In genomic region chr1:202348005-202348508, GRCh38 we compare ENCODE assay signal across 8 cellular contexts. TPM values are rescaled to one million over a fixed set of nuclear protein-coding genes. Genes with fewer than 3 reads are reported as not detected.
DNase-seq lines count a peak whose midpoint lies in the region; ATAC-seq and TF ChIP-seq lines count a peak whose summit lies in the region.

No MANE protein-coding gene starts in this region.

- no peaks in the 10 kb centered on the region for H3K36me3 Mint-ChIP-seq in nephron (ENCODE audit: low read depth)

- no peak for ATAC-seq in HG02588 (IDR thresholded peaks at IDR 0.05; ENCODE audit: unreplicated experiment)

- H3K27me3 Mint-ChIP-seq in nephron (ENCODE audit: low read depth), result no peaks in the 10 kb centered on the region

- peaks cover 26% of the 10 kb centered on the region for H3K4me1 Mint-ChIP-seq in nephron

- peak overlapping the region; percentile 81; the same call in 1 of the 2 replicates for H3K27ac ChIP-seq in C4-2B

- H3K36me3 ChIP-seq in adipocyte (ENCODE audit: control insufficient read depth, insufficient read depth, low read length, severe bottlenecking), result no peaks in the 10 kb centered on the region

- TF ChIP-seq CTCF in C4-2B (conservative IDR thresholded peaks at IDR 0.05) (no peak), nephron (IDR thresholded peaks at IDR 0.05; ENCODE audit: unreplicated experiment in 3 of 3) (no peak)

- no peaks in the 10 kb centered on the region for H3K9me3 Mint-ChIP-seq in nephron

- no peak overlapping the region for H3K9ac ChIP-seq in adipocyte (ENCODE audit: low read length)

- POLR2A ChIA-PET in HEK293T (lab: Yijun Ruan, JAX), result no interaction called here

- peaks cover 32% of the 10 kb centered on the region for H3K4me1 ChIP-seq in adipocyte (ENCODE audit: control insufficient read depth, insufficient read depth, low read length)

- DNase-seq in HEK293T (ENCODE audit: extremely low spot score) (no peak), adipocyte (ENCODE audit: low read depth) (no peak), ureter (ENCODE audit: low spot score) (no peak), NCI-H345 (lab: John Stamatoyannopoulos, UW) (no peak)
- DNase-seq in activated CD8-positive, alpha-beta memory T cell treated with anti-CD3 and anti-CD28 coated beads, Interleukin-2, amount 50 U/mL, for 4 hours, result no peak

- CTCF ChIA-PET in HEK293T (lab: Yijun Ruan, JAX), result interaction anchor here (0.7 to 1.1 kb wide), 2 partner anchors 31 to 252 kb away, joined by 3 to 6 read pairs; no protein-coding TSS in a partner anchor

- H3K27ac Mint-ChIP-seq in nephron, result peak overlapping the region; percentile 57 to 92 (median 84)

- H3K27me3 ChIP-seq in adipocyte (replicated peaks; ENCODE audit: control insufficient read depth, insufficient read depth, low read length), result no peaks in the 10 kb centered on the region

- H3K4me3 Mint-ChIP-seq in nephron, result peak overlapping the region; percentile 89 to 97 (median 93)

- no peaks in the 10 kb centered on the region for H3K9me3 ChIP-seq in adipocyte (ENCODE audit: control insufficient read depth, low read length)

- peak overlapping the region; percentile 89 for H3K4me3 ChIP-seq in adipocyte (ENCODE audit: low read length)

TF ChIP-seq in HEK293T, 16 proteins besides CTCF, POLR2A, EP300 and RAD21:
- TF ChIP-seq, protein P1, sequence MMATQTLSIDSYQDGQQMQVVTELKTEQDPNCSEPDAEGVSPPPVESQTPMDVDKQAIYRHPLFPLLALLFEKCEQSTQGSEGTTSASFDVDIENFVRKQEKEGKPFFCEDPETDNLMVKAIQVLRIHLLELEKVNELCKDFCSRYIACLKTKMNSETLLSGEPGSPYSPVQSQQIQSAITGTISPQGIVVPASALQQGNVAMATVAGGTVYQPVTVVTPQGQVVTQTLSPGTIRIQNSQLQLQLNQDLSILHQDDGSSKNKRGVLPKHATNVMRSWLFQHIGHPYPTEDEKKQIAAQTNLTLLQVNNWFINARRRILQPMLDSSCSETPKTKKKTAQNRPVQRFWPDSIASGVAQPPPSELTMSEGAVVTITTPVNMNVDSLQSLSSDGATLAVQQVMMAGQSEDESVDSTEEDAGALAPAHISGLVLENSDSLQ (IDR thresholded peaks at IDR 0.05), result no peak
- peak; percentile 34; the same call in 1 of the 2 replicates for TF ChIP-seq TARDBP (IDR thresholded peaks at IDR 0.05)

RNA-seq across cellular contexts. Expression of gene PPP1R12B, which starts 0.4 kb away (rescaled TPM):
- total RNA-seq in ureter, result 207 TPM

RNA-seq across cellular contexts. Expression of gene UBE2T, which starts 6.3 kb away (rescaled TPM):
- 3.3 TPM for total RNA-seq in ureter
